In genomic region chr2:63834401-63834800, GRCh38 we compare ENCODE assay signal across 16 cellular contexts. TPM values are rescaled to one million over a fixed set of nuclear protein-coding genes. Genes with fewer than 3 reads are reported as not detected.
A peak's percentile ranks its signal among the peaks of the same experiment; 100 is the strongest.
DNase-seq lines count a peak whose midpoint lies in the region; ATAC-seq and TF ChIP-seq lines count a peak whose summit lies in the region.
"Had no signal": no experiment of that assay in that cellular context is flagged by ENCODE, and none has a peak within 500 bp of the region (broad histone marks: within the 10 kb centered on the region; RNA-seq: fewer than 3 reads in every experiment).

No MANE protein-coding gene starts in this region.

- no peaks in the 10 kb centered on the region for H3K27me3 ChIP-seq in thyroid gland
- H3K27me3 ChIP-seq in colonic mucosa, result no peaks in the 10 kb centered on the region
- H3K27me3 ChIP-seq: MG63 had no signal

- H3K36me3 ChIP-seq in thyroid gland (no peaks in the 10 kb centered on the region), colonic mucosa (no peaks in the 10 kb centered on the region)
- H3K36me3 ChIP-seq: MG63 had no signal

- H3K9me3 ChIP-seq in thyroid gland (no peaks in the 10 kb centered on the region), colonic mucosa (no peaks in the 10 kb centered on the region)
- H3K9me3 ChIP-seq: MG63 had no signal

- peak; percentile 7 for DNase-seq in NCI-H748 (lab: John Stamatoyannopoulos, UW; ENCODE audit: unreplicated experiment)
- DNase-seq in NCI-H748 treated with DMSO at 0.1 percent for 48 hours (lab: John Stamatoyannopoulos, UW), result no peak
- DNase-seq in NCI-H187 treated with DMSO at 0.1 percent for 48 hours (lab: John Stamatoyannopoulos, UW), result peak; percentile 84
- peak; percentile 76 for DNase-seq in NCI-H510A (lab: John Stamatoyannopoulos, UW)
- peak; percentile 37 to 51 for DNase-seq in thyroid gland
- no peak for DNase-seq in activated naive CD4-positive, alpha-beta T cell treated with anti-CD3 and anti-CD28 coated beads, Interleukin-2, amount 50 U/mL, for 16 hours
- no peak for DNase-seq in colonic mucosa
- DNase-seq: AML-193; Calu3; CD4-positive, CD25-positive, alpha-beta regulatory T cell; MG63; NCI-H1436; NCI-H524; PC-9 had no signal

- H3K4me3 ChIP-seq in thyroid gland (replicated peaks in 1 of 3), result no peak overlapping the region
- H3K4me3 ChIP-seq in colonic mucosa, result no peak overlapping the region
- H3K4me3 ChIP-seq: MG63, PC-9 had no signal

- H3K9ac ChIP-seq in colonic mucosa (ENCODE audit: low read depth in 2 of 2, low read length in 2 of 2), result no peak overlapping the region
- H3K9ac ChIP-seq: KMS-11 had no signal

- H3K4me1 ChIP-seq in thyroid gland, result no peaks in the 10 kb centered on the region
- no peaks in the 10 kb centered on the region for H3K4me1 ChIP-seq in colonic mucosa

- TF ChIP-seq POLR2A in thyroid gland (IDR thresholded peaks at IDR 0.05), result no peak

- H3K27ac ChIP-seq in thyroid gland, result no peak overlapping the region
- no peak overlapping the region for H3K27ac ChIP-seq in colonic mucosa
- H3K27ac ChIP-seq: KMS-11, PC-9 had no signal

- WGBS in thyroid gland, 2 donors, result 58 to 71% methylated on average over 2 of the region's 2 CpGs

- intact Hi-C loops in thyroid gland (cut with DNase I) (no loop called here), colonic mucosa (cut with DNase I) (no loop called here)

- ATAC-seq in GM21825 (IDR thresholded peaks at IDR 0.05; ENCODE audit: unreplicated experiment), result no peak

- no peak for TF ChIP-seq CTCF in thyroid gland (IDR thresholded peaks at IDR 0.05)
- TF ChIP-seq CTCF in colonic mucosa (IDR thresholded peaks at IDR 0.05), result no peak

RNA-seq across cellular contexts. Expression of gene UGP2, which starts 7.3 kb away (rescaled TPM):
- total RNA-seq in thyroid gland (100 to 1,000 TPM; 120 to 140 (median 133) TPM), colonic mucosa (100 to 1,000 TPM; 314 to 570 TPM)

Comparison
In these comparisons a context has a peak if more than half of its experiments do, and no peak if none do; other contexts are left out.
1. DNase-seq: peak in NCI-H748 (single experiment), NCI-H187 treated with DMSO at 0.1 percent for 48 hours (single experiment), NCI-H510A (single experiment) and thyroid gland (2 of 2); none in NCI-H748 treated with DMSO at 0.1 percent for 48 hours (single experiment), activated naive CD4-positive, alpha-beta T cell treated with anti-CD3 and anti-CD28 coated beads, Interleukin-2, amount 50 U/mL, for 16 hours (single experiment) and colonic mucosa (single experiment).